Comparison of ENCODE assay signal across 37 cellular contexts in genomic region chr11:101053492-101053891, GRCh38.
"Had no signal": no experiment of that assay in that cellular context is flagged by ENCODE, and none has a peak within 500 bp of the region (broad histone marks: within the 10 kb centered on the region; RNA-seq: fewer than 3 reads in every experiment).

No MANE protein-coding gene starts in this region.

- H3K27me3 Mint-ChIP-seq: activated CD4-positive, alpha-beta memory T cell treated with anti-CD3 and anti-CD28 coated beads for 36 hours; activated CD4-positive, alpha-beta T cell treated with anti-CD3 and anti-CD28 coated beads, Interleukin-2, amount 10 ng/mL, durations not matched to agents 24 days and 14 days; activated CD8-positive, alpha-beta T cell treated with anti-CD3 and anti-CD28 coated beads for 36 hours; activated naive CD4-positive, alpha-beta T cell treated with anti-CD3 and anti-CD28 coated beads, Interleukin-2, amount 10 ng/mL, durations not matched to agents 7 days and 5 days; activated naive CD4-positive, alpha-beta T cell treated with anti-CD3 and anti-CD28 coated beads, Interleukin-2, amount 50 U/mL, for 24 hours; activated naive CD8-positive, alpha-beta T cell; activated naive CD8-positive, alpha-beta T cell treated with anti-CD3 and anti-CD28 coated beads, Interleukin-2, amount 10 ng/mL, durations not matched to agents 7 days and 5 days; activated naive CD8-positive, alpha-beta T cell treated with anti-CD3 and anti-CD28 coated beads, Interleukin-2, amount 50 U/mL, for 24 hours had no signal

- H3K27me3 ChIP-seq: body of pancreas, brain microvascular endothelial cell, breast epithelium had no signal

- H3K27ac Mint-ChIP-seq: activated CD4-positive, alpha-beta memory T cell treated with anti-CD3 and anti-CD28 coated beads for 36 hours; activated CD4-positive, alpha-beta T cell treated with anti-CD3 and anti-CD28 coated beads, Interleukin-2, amount 10 ng/mL, durations not matched to agents 24 days and 14 days; activated CD8-positive, alpha-beta T cell treated with anti-CD3 and anti-CD28 coated beads for 36 hours; activated naive CD4-positive, alpha-beta T cell treated with anti-CD3 and anti-CD28 coated beads, Interleukin-2, amount 10 ng/mL, durations not matched to agents 7 days and 5 days; activated naive CD4-positive, alpha-beta T cell treated with anti-CD3 and anti-CD28 coated beads, Interleukin-2, amount 50 U/mL, for 24 hours; activated naive CD8-positive, alpha-beta T cell; activated naive CD8-positive, alpha-beta T cell treated with anti-CD3 and anti-CD28 coated beads, Interleukin-2, amount 10 ng/mL, durations not matched to agents 7 days and 5 days; activated naive CD8-positive, alpha-beta T cell treated with anti-CD3 and anti-CD28 coated beads, Interleukin-2, amount 50 U/mL, for 24 hours; activated T-cell treated with anti-CD3 and anti-CD28 coated beads, Interleukin-2, amount 50 U/mL, for 72 hours; activated T-helper 2 cell treated with anti-CD3 and anti-CD28 coated beads, Interferon-gamma antibody, Interleukin-2, Interleukin-4, amounts not matched to agents 10 μg/mL and 5 μg/mL and 100 μg/mL, durations not matched to agents 14 hours and 24 hours and 36 hours; T-helper 1 cell treated with Interleukin-12 subunit alpha and Interleukin-12 subunit beta and Interleukin-4 antibody, amounts not matched to agents 30 μg/mL and 1 μg/mL, for 36 hours; T-helper 2 cell treated with Interferon-gamma antibody and Interleukin-4, amounts not matched to agents 5 μg/mL and 100 μg/mL, for 36 hours had no signal

- H3K4me1 ChIP-seq: body of pancreas, breast epithelium had no signal

- H3K9me3 ChIP-seq: body of pancreas, breast epithelium had no signal

- H3K36me3 Mint-ChIP-seq: activated CD4-positive, alpha-beta memory T cell treated with anti-CD3 and anti-CD28 coated beads for 36 hours; activated naive CD4-positive, alpha-beta T cell treated with anti-CD3 and anti-CD28 coated beads, Interleukin-2, amount 10 ng/mL, durations not matched to agents 7 days and 5 days; activated naive CD4-positive, alpha-beta T cell treated with anti-CD3 and anti-CD28 coated beads, Interleukin-2, amount 50 U/mL, for 24 hours; activated naive CD8-positive, alpha-beta T cell; activated naive CD8-positive, alpha-beta T cell treated with anti-CD3 and anti-CD28 coated beads, Interleukin-2, amount 10 ng/mL, durations not matched to agents 7 days and 5 days had no signal

- H3K4me3 ChIP-seq: body of pancreas, breast epithelium had no signal

- H3K36me3 ChIP-seq: brain microvascular endothelial cell, breast epithelium had no signal

- H3K27ac ChIP-seq: body of pancreas, brain microvascular endothelial cell, breast epithelium, VCaP had no signal

- FAIRE-seq: astrocyte, colon, TTC549 had no signal

- ATAC-seq: activated CD4-positive, CD25-positive, alpha-beta regulatory T cell treated with anti-CD3 and anti-CD28 coated beads, Interleukin-2, amount 50 U/mL, for 24 hours; activated CD8-positive, alpha-beta T cell treated with anti-CD3 and anti-CD28 coated beads for 36 hours; activated naive CD8-positive, alpha-beta T cell treated with anti-CD3 and anti-CD28 coated beads, Interleukin-2, amount 50 U/mL, for 24 hours; activated T-cell treated with anti-CD3 and anti-CD28 coated beads, Interleukin-2, amount 50 U/mL, for 4 hours; activated T-cell treated with anti-CD3 and anti-CD28 coated beads, Interleukin-2, amount 50 U/mL, for 72 hours; body of pancreas had no signal

- H3K4me1 Mint-ChIP-seq: activated CD4-positive, alpha-beta T cell treated with anti-CD3 and anti-CD28 coated beads, Interleukin-2, amount 10 ng/mL, durations not matched to agents 24 days and 14 days; activated naive CD4-positive, alpha-beta T cell treated with anti-CD3 and anti-CD28 coated beads, Interleukin-2, amount 10 ng/mL, durations not matched to agents 7 days and 5 days; activated naive CD4-positive, alpha-beta T cell treated with anti-CD3 and anti-CD28 coated beads, Interleukin-2, amount 50 U/mL, for 24 hours; activated naive CD8-positive, alpha-beta T cell treated with anti-CD3 and anti-CD28 coated beads, Interleukin-2, amount 10 ng/mL, durations not matched to agents 7 days and 5 days; activated naive CD8-positive, alpha-beta T cell treated with anti-CD3 and anti-CD28 coated beads, Interleukin-2, amount 50 U/mL, for 24 hours had no signal

- H3K9me3 Mint-ChIP-seq: activated CD8-positive, alpha-beta T cell treated with anti-CD3 and anti-CD28 coated beads for 36 hours; activated naive CD8-positive, alpha-beta T cell treated with anti-CD3 and anti-CD28 coated beads, Interleukin-2, amount 10 ng/mL, durations not matched to agents 7 days and 5 days; activated naive CD8-positive, alpha-beta T cell treated with anti-CD3 and anti-CD28 coated beads, Interleukin-2, amount 50 U/mL, for 24 hours; T-helper 1 cell treated with Interleukin-12 subunit alpha and Interleukin-12 subunit beta and Interleukin-4 antibody, amounts not matched to agents 30 μg/mL and 1 μg/mL, for 36 hours; T-helper 2 cell treated with Interferon-gamma antibody and Interleukin-4, amounts not matched to agents 5 μg/mL and 100 μg/mL, for 36 hours had no signal

- H3K4me3 Mint-ChIP-seq: activated CD4-positive, alpha-beta memory T cell treated with anti-CD3 and anti-CD28 coated beads for 36 hours; activated CD4-positive, alpha-beta T cell treated with anti-CD3 and anti-CD28 coated beads, Interleukin-2, amount 10 ng/mL, durations not matched to agents 24 days and 14 days; activated CD8-positive, alpha-beta T cell treated with anti-CD3 and anti-CD28 coated beads for 36 hours; activated naive CD4-positive, alpha-beta T cell treated with anti-CD3 and anti-CD28 coated beads, Interleukin-2, amount 10 ng/mL, durations not matched to agents 7 days and 5 days; activated naive CD4-positive, alpha-beta T cell treated with anti-CD3 and anti-CD28 coated beads, Interleukin-2, amount 50 U/mL, for 24 hours; activated naive CD8-positive, alpha-beta T cell; activated naive CD8-positive, alpha-beta T cell treated with anti-CD3 and anti-CD28 coated beads, Interleukin-2, amount 10 ng/mL, durations not matched to agents 7 days and 5 days; activated naive CD8-positive, alpha-beta T cell treated with anti-CD3 and anti-CD28 coated beads, Interleukin-2, amount 50 U/mL, for 24 hours; activated T-cell treated with anti-CD3 and anti-CD28 coated beads, Interleukin-2, amount 50 U/mL, for 4 hours; activated T-cell treated with anti-CD3 and anti-CD28 coated beads, Interleukin-2, amount 50 U/mL, for 72 hours; T-helper 1 cell treated with Interleukin-12 subunit alpha and Interleukin-12 subunit beta and Interleukin-4 antibody, amounts not matched to agents 30 μg/mL and 1 μg/mL, for 36 hours; T-helper 2 cell treated with Interferon-gamma antibody and Interleukin-4, amounts not matched to agents 5 μg/mL and 100 μg/mL, for 36 hours had no signal

- DNase-seq: activated CD4-positive, alpha-beta memory T cell treated with anti-CD3 and anti-CD28 coated beads for 36 hours; activated CD4-positive, alpha-beta T cell treated with anti-CD3 and anti-CD28 coated beads for 1 hour; activated CD4-positive, alpha-beta T cell treated with anti-CD3 and anti-CD28 coated beads for 4 hours; activated CD4-positive, alpha-beta T cell treated with anti-CD3 and anti-CD28 coated beads, Interleukin-2, amount 10 ng/mL, durations not matched to agents 24 days and 14 days; activated CD4-positive, alpha-beta T cell treated with anti-CD3 and anti-CD28 coated beads, Interleukin-2, amount 50 U/mL, for 1 hour; activated CD4-positive, alpha-beta T cell treated with anti-CD3 and anti-CD28 coated beads, Interleukin-2, amount 50 U/mL, for 4 hours; activated CD4-positive, CD25-positive, alpha-beta regulatory T cell; activated CD8-positive, alpha-beta memory T cell treated with anti-CD3 and anti-CD28 coated beads, Interleukin-2, amount 50 U/mL, for 4 hours; activated CD8-positive, alpha-beta T cell treated with anti-CD3 and anti-CD28 coated beads for 36 hours; activated effector memory CD4-positive, alpha-beta T cell treated with Interleukin-2 at 50 U/mL for 16 hours; activated gamma-delta T cell; activated naive CD4-positive, alpha-beta T cell treated with anti-CD3 and anti-CD28 coated beads, Interleukin-2, amount 10 ng/mL, durations not matched to agents 7 days and 5 days; activated naive CD4-positive, alpha-beta T cell treated with Interleukin-2 at 50 U/mL for 16 hours; activated naive CD8-positive, alpha-beta T cell treated with anti-CD3 and anti-CD28 coated beads, Interleukin-2, amount 10 ng/mL, durations not matched to agents 7 days and 5 days; activated naive CD8-positive, alpha-beta T cell treated with anti-CD3 and anti-CD28 coated beads, Interleukin-2, amount 50 U/mL, for 24 hours; activated T-cell treated with anti-CD3 and anti-CD28 coated beads for 4 hours; activated T-cell treated with anti-CD3 and anti-CD28 coated beads, Interleukin-2, amount 50 U/mL, for 1 hour; activated T-cell treated with anti-CD3 and anti-CD28 coated beads, Interleukin-2, amount 50 U/mL, for 4 hours; activated T-cell treated with anti-CD3 and anti-CD28 coated beads, Interleukin-2, amount 50 U/mL, for 72 hours; aorta; body of pancreas; brain microvascular endothelial cell; central memory CD4-positive, alpha-beta T cell; T-helper 1 cell; T-helper 2 cell; T-helper 9 cell had no signal
